In the genomic region with DNA sequence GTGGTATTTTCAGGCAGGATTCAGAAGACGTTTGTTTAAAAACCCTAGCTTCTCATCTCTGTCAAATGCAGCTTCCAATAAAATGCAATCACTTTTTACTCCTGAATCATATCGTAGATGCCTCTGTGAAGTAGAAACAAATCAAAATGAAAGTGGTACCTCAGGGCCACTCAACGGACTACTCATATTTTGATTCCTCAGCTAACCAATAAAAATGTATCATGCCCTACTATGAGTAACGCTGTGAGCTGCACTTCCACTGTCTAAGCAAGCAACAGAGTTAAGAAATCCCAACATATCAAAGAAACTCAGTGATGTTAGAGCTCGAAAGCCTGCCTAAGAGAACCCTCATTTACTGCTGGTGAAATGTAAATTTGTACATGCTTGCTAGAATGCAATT, we compare ENCODE assay signal across 8 cellular contexts.
DNase-seq lines count a peak whose midpoint lies in the region; ATAC-seq and TF ChIP-seq lines count a peak whose summit lies in the region.

No MANE protein-coding gene starts in this region.

- H3K9me3 ChIP-seq in MM.1S (replicated peaks; ENCODE audit: insufficient read depth, low read length) (no peaks in the 10 kb centered on the region), prostate gland (no peaks in the 10 kb centered on the region)

- no peak overlapping the region for H2AFZ ChIP-seq in MM.1S (ENCODE audit: low read length)

- no peak overlapping the region for H3K9ac ChIP-seq in MM.1S (ENCODE audit: low read length)

- H4K20me1 ChIP-seq in MM.1S (ENCODE audit: insufficient read depth, low read length): no peaks in the 10 kb centered on the region

- H3K4me3 ChIP-seq in MM.1S (ENCODE audit: low read length): no peak overlapping the region
- H3K4me3 ChIP-seq in prostate gland: no peak overlapping the region

- no peaks in the 10 kb centered on the region for H3K79me2 ChIP-seq in MM.1S (ENCODE audit: low read length)

- peak overlapping the region; percentile 58; the same call in 1 of the 2 replicates for H3K4me2 ChIP-seq in MM.1S (ENCODE audit: low read depth, low read length)

- no peak for TF ChIP-seq POLR2A in prostate gland (IDR thresholded peaks at IDR 0.05)

- H3K36me3 ChIP-seq in MM.1S (replicated peaks; ENCODE audit: insufficient read depth, low read length) (no peaks in the 10 kb centered on the region), prostate gland (no peaks in the 10 kb centered on the region)

- H3K27me3 ChIP-seq in MM.1S (replicated peaks; ENCODE audit: insufficient read depth, low read length): peaks cover 35% of the 10 kb centered on the region
- no peaks in the 10 kb centered on the region for H3K27me3 ChIP-seq in foreskin keratinocyte
- H3K27me3 ChIP-seq in prostate gland (replicated peaks; ENCODE audit: insufficient read depth): no peaks in the 10 kb centered on the region

- ATAC-seq in GM21528 (IDR thresholded peaks at IDR 0.05; ENCODE audit: low FRiP score, unreplicated experiment): peak; percentile 32
- peak; percentile 42 for ATAC-seq in foreskin keratinocyte
- ATAC-seq in GM19324 (IDR thresholded peaks at IDR 0.05; ENCODE audit: low FRiP score, unreplicated experiment): no peak

- TF ChIP-seq CTCF in MM.1S (IDR thresholded peaks at IDR 0.05; ENCODE audit: low read length) (no peak), foreskin keratinocyte (conservative IDR thresholded peaks at IDR 0.05) (no peak), prostate gland (IDR thresholded peaks at IDR 0.05) (no peak)

- 26% methylated on average over 5 of the region's 5 CpGs for WGBS in prostate gland

- no peaks in the 10 kb centered on the region for H3K9me2 ChIP-seq in MM.1S (replicated peaks; ENCODE audit: insufficient read depth, low read length)

- intact Hi-C loops in prostate gland (cut with DNase I): loop anchor here (2.0 kb wide), 1 partner anchor 199 kb away; no protein-coding TSS in a partner anchor

- peaks cover 10% of the 10 kb centered on the region for H3F3A ChIP-seq in MM.1S (ENCODE audit: insufficient read depth, low read length)

- DNase-seq in GM03348 (ENCODE audit: low spot score) (peak; percentile 7), MM.1S (no peak), foreskin keratinocyte (peak in 1 of 2 donors; percentile 2), prostate gland (ENCODE audit: low spot score) (no peak), NCI-H2081 (lab: John Stamatoyannopoulos, UW) (no peak), AG08395 (ENCODE audit: low spot score) (no peak)

- H3K4me1 ChIP-seq in MM.1S (ENCODE audit: low read length): peaks cover 19% of the 10 kb centered on the region
- H3K4me1 ChIP-seq in foreskin keratinocyte: no peaks in the 10 kb centered on the region
- no peaks in the 10 kb centered on the region for H3K4me1 ChIP-seq in prostate gland (replicated peaks)

- H3K27ac ChIP-seq in MM.1S (ENCODE audit: low read length) (no peak overlapping the region), foreskin keratinocyte (no peak overlapping the region), prostate gland (no peak overlapping the region)
